9 cellular contexts compared by ENCODE assay signal in genomic region chr16:68445458-68445857, GRCh38. TPM values are rescaled to one million over a fixed set of nuclear protein-coding genes. Genes with fewer than 3 reads are reported as not detected.
DNase-seq lines count a peak whose midpoint lies in the region; ATAC-seq, FAIRE-seq and TF ChIP-seq lines count a peak whose summit lies in the region.
"Had no signal": no experiment of that assay in that cellular context is flagged by ENCODE, and none has a peak within 500 bp of the region (broad histone marks: within the 10 kb centered on the region; RNA-seq: fewer than 3 reads in every experiment).

No MANE protein-coding gene starts in this region.

- BruUV-seq in Calu3 (replicated peaks; lab: Mats Ljungman, UMichigan) = no TSS peak

- FAIRE-seq in H54 (lab: Jason Lieb, UNC) = no peak

- peak; percentile 59 for TF ChIP-seq CTCF in Calu3 (IDR thresholded peaks at IDR 0.05; ENCODE audit: unreplicated experiment)
- TF ChIP-seq CTCF in mesothelial cell of epicardium (IDR thresholded peaks at IDR 0.05; ENCODE audit: unreplicated experiment) = no peak

- H3K27ac Mint-ChIP-seq in Calu3 (ENCODE audit: unreplicated experiment) (no peak overlapping the region), mesothelial cell of epicardium (no peak overlapping the region)
- H3K27ac Mint-ChIP-seq in activated T-helper 1 cell treated with anti-CD3 and anti-CD28 coated beads, Interleukin-12 subunit alpha, Interleukin-12 subunit beta, Interleukin-2, Interleukin-4 antibody, amounts not matched to agents 30 ng/mL and 10 ng/mL and 1 ng/mL, durations not matched to agents 14 hours and 24 hours and 36 hours = no peak overlapping the region
- H3K27ac Mint-ChIP-seq: memory B cell had no signal

- peaks cover 82% of the 10 kb centered on the region for H3K27me3 Mint-ChIP-seq in Calu3 (ENCODE audit: unreplicated experiment)
- peaks cover 42% of the 10 kb centered on the region for H3K27me3 Mint-ChIP-seq in activated T-helper 1 cell treated with anti-CD3 and anti-CD28 coated beads, Interleukin-12 subunit alpha, Interleukin-12 subunit beta, Interleukin-2, Interleukin-4 antibody, amounts not matched to agents 30 ng/mL and 10 ng/mL and 1 ng/mL, durations not matched to agents 14 hours and 24 hours and 36 hours (ENCODE audit: insufficient read depth)
- peaks cover 71% of the 10 kb centered on the region for H3K27me3 Mint-ChIP-seq in mesothelial cell of epicardium (ENCODE audit: low read depth)

- no peak for ATAC-seq in activated CD4-positive, CD25-positive, alpha-beta regulatory T cell treated with anti-CD3 and anti-CD28 coated beads, Interleukin-2, amount 50 U/mL, for 24 hours
- ATAC-seq in HG03469 (IDR thresholded peaks at IDR 0.05; ENCODE audit: unreplicated experiment) = no peak

- H3K4me3 Mint-ChIP-seq in Calu3 (ENCODE audit: low read depth, unreplicated experiment) (no peak overlapping the region), mesothelial cell of epicardium (no peak overlapping the region)
- no peak overlapping the region for H3K4me3 Mint-ChIP-seq in activated T-helper 1 cell treated with anti-CD3 and anti-CD28 coated beads, Interleukin-12 subunit alpha, Interleukin-12 subunit beta, Interleukin-2, Interleukin-4 antibody, amounts not matched to agents 30 ng/mL and 10 ng/mL and 1 ng/mL, durations not matched to agents 14 hours and 24 hours and 36 hours
- H3K4me3 Mint-ChIP-seq: memory B cell had no signal

- H3K36me3 Mint-ChIP-seq in Calu3 (ENCODE audit: insufficient read depth, unreplicated experiment) (peaks cover 12% of the 10 kb centered on the region), mesothelial cell of epicardium (no peaks in the 10 kb centered on the region)
- no peaks in the 10 kb centered on the region for H3K36me3 Mint-ChIP-seq in activated T-helper 1 cell treated with anti-CD3 and anti-CD28 coated beads, Interleukin-12 subunit alpha, Interleukin-12 subunit beta, Interleukin-2, Interleukin-4 antibody, amounts not matched to agents 30 ng/mL and 10 ng/mL and 1 ng/mL, durations not matched to agents 14 hours and 24 hours and 36 hours (ENCODE audit: low read depth)
- H3K36me3 Mint-ChIP-seq: memory B cell had no signal

- no peaks in the 10 kb centered on the region for H3K9me3 Mint-ChIP-seq in Calu3 (ENCODE audit: low read depth, unreplicated experiment)
- no peaks in the 10 kb centered on the region for H3K9me3 Mint-ChIP-seq in activated T-helper 1 cell treated with anti-CD3 and anti-CD28 coated beads, Interleukin-12 subunit alpha, Interleukin-12 subunit beta, Interleukin-2, Interleukin-4 antibody, amounts not matched to agents 30 ng/mL and 10 ng/mL and 1 ng/mL, durations not matched to agents 14 hours and 24 hours and 36 hours
- no peaks in the 10 kb centered on the region for H3K9me3 Mint-ChIP-seq in mesothelial cell of epicardium
- H3K9me3 Mint-ChIP-seq: memory B cell had no signal

- intact Hi-C loops in Calu3 (cut with micrococcal nuclease; ENCODE audit: unreplicated experiment) = loop anchor here (5.0 to 10.0 kb wide), 2 partner anchors 48 to 69 kb away; no protein-coding TSS in a partner anchor
- intact Hi-C loops in activated T-helper 1 cell treated with anti-CD3 and anti-CD28 coated beads, Interleukin-12 subunit alpha, Interleukin-12 subunit beta, Interleukin-2, Interleukin-4 antibody, amounts not matched to agents 30 ng/mL and 10 ng/mL and 1 ng/mL, durations not matched to agents 14 hours and 24 hours and 36 hours (cut with micrococcal nuclease) = loop anchor here (1.0 to 5.0 kb wide), 2 partner anchors 65 to 78 kb away; no protein-coding TSS in a partner anchor

- peaks cover 16% of the 10 kb centered on the region for H3K4me1 Mint-ChIP-seq in Calu3 (ENCODE audit: low read depth, unreplicated experiment)
- H3K4me1 Mint-ChIP-seq in activated T-helper 1 cell treated with anti-CD3 and anti-CD28 coated beads, Interleukin-12 subunit alpha, Interleukin-12 subunit beta, Interleukin-2, Interleukin-4 antibody, amounts not matched to agents 30 ng/mL and 10 ng/mL and 1 ng/mL, durations not matched to agents 14 hours and 24 hours and 36 hours (ENCODE audit: low read depth) = peaks cover 5% of the 10 kb centered on the region
- H3K4me1 Mint-ChIP-seq in mesothelial cell of epicardium = peaks cover 14% of the 10 kb centered on the region

- CTCF ChIA-PET in Calu3 (lab: Charles Lee) = no interaction called here

- DNase-seq in Calu3 (peak; percentile 65), H54 (ENCODE audit: insufficient read length, low spot score) (peak; percentile 60), NCI-H2227 treated with DMSO at 0.1 percent for 48 hours (lab: John Stamatoyannopoulos, UW) (peak; percentile 69), kidney tubule cell (ENCODE audit: low spot score) (peak; percentile 47), mesothelial cell of epicardium (ENCODE audit: low spot score in 2 of 2, unreplicated experiment in 2 of 2) (no peak)
- DNase-seq in activated T-helper 1 cell treated with anti-CD3 and anti-CD28 coated beads, Interleukin-12 subunit alpha, Interleukin-12 subunit beta, Interleukin-2, Interleukin-4 antibody, amounts not matched to agents 30 ng/mL and 10 ng/mL and 1 ng/mL, durations not matched to agents 14 hours and 24 hours and 36 hours (ENCODE audit: low spot score) = peak; percentile 50

- no peak for TF ChIP-seq POLR2A in H54 (IDR thresholded peaks at IDR 0.05; ENCODE audit: low read depth, low read length)

RNA-seq across cellular contexts. Expression of gene SMPD3, which starts 2.9 kb away (rescaled TPM):
- total RNA-seq in Calu3 (2022) (0.42 and 1.2 TPM in 2 replicates), mesothelial cell of epicardium (0.14 to 0.20 TPM (median 0.18 TPM) in 3 replicates)
- 0.49 and 0.61 TPM in 2 replicates for total RNA-seq in activated T-helper 1 cell treated with anti-CD3 and anti-CD28 coated beads, Interleukin-12 subunit alpha, Interleukin-12 subunit beta, Interleukin-2, Interleukin-4 antibody, amounts not matched to agents 30 ng/mL and 10 ng/mL and 1 ng/mL, durations not matched to agents 14 hours and 24 hours and 36 hours

Comparison
In these comparisons a context has a peak if more than half of its experiments do, and no peak if none do; other contexts are left out.
1. DNase-seq: peak in Calu3 (single experiment), H54 (single experiment), NCI-H2227 treated with DMSO at 0.1 percent for 48 hours (single experiment), activated T-helper 1 cell treated with anti-CD3 and anti-CD28 coated beads, Interleukin-12 subunit alpha, Interleukin-12 subunit beta, Interleukin-2, Interleukin-4 antibody, amounts not matched to agents 30 ng/mL and 10 ng/mL and 1 ng/mL, durations not matched to agents 14 hours and 24 hours and 36 hours (single experiment) and kidney tubule cell (single experiment); none in mesothelial cell of epicardium (0 of 2).